Comparison of ENCODE assay signal across 14 cellular contexts in the genomic region with DNA sequence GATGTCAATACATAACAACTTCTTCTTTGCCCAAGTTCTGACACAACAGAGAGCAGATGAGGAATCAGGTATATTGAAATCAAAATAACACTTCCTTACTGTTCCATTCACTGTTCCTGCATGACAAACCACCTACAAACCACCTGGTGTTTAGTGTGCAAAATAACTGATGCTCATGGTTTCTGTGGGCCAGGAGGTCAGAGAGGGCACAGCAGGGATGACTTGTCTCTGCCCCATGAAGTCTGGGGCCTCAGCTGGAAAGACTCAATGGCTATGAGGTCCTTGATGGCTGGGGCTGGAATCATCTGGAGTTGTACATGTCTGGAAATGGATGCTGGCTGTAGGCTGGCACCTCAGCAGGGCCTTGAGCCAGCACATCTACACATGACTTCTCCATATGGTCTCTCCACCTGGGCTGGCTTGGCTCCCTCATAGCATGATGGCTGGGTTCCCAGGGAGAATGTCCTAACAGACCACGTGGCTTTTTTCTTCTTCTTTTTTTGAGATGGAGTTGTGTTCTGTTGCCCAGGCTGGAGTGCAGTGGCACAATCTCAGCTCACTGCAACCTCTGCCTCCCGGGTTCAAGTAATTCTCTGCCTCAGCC. TPM values are rescaled to one million over a fixed set of nuclear protein-coding genes. Genes with fewer than 3 reads are reported as not detected.
DNase-seq lines count a peak whose midpoint lies in the region; ATAC-seq and TF ChIP-seq lines count a peak whose summit lies in the region.
"Had no signal": no experiment of that assay in that cellular context is flagged by ENCODE, and none has a peak within 500 bp of the region (broad histone marks: within the 10 kb centered on the region; RNA-seq: fewer than 3 reads in every experiment).

No MANE protein-coding gene starts in this region.

- H3K27me3 Mint-ChIP-seq in natural killer cell treated with Interleukin-12 subunit alpha and Interleukin-12 subunit beta and Interleukin-15 and Interleukin-18, amount 100 ng/mL, for 72 hours = peaks cover 0 to 2% of the 10 kb centered on the region in 2 donors
- H3K27me3 Mint-ChIP-seq in natural killer cell (ENCODE audit: low read depth in 2 of 2) = no peaks in the 10 kb centered on the region
- H3K27me3 Mint-ChIP-seq: activated B cell treated with CpG ODN at 0.5 μM for 24 hours had no signal

- ATAC-seq in natural killer cell treated with Interleukin-12 subunit alpha and Interleukin-12 subunit beta and Interleukin-15 and Interleukin-18, amount 100 ng/mL, for 72 hours = peak in 1 of 2 donors; percentile 18
- no peak for ATAC-seq in natural killer cell
- ATAC-seq in HG03095 (IDR thresholded peaks at IDR 0.05; ENCODE audit: unreplicated experiment) = no peak
- no peak for ATAC-seq in HG02571 (IDR thresholded peaks at IDR 0.05; ENCODE audit: unreplicated experiment)
- ATAC-seq: GM23338, left colon had no signal

- H3K4me3 ChIP-seq in choroid plexus epithelial cell (ENCODE audit: low read depth, low read length) = no peak overlapping the region
- H3K4me3 ChIP-seq: GM23338 had no signal

- peaks cover 0 to 4% of the 10 kb centered on the region in 2 donors for H3K4me1 Mint-ChIP-seq in natural killer cell treated with Interleukin-12 subunit alpha and Interleukin-12 subunit beta and Interleukin-15 and Interleukin-18, amount 100 ng/mL, for 72 hours (ENCODE audit: low read depth in 2 of 2)
- H3K4me1 Mint-ChIP-seq in natural killer cell = no peaks in the 10 kb centered on the region
- H3K4me1 Mint-ChIP-seq: GM23338 had no signal

- peak; percentile 28 for DNase-seq in natural killer cell treated with Interleukin-12 subunit alpha and Interleukin-12 subunit beta and Interleukin-15 and Interleukin-18, amount 100 ng/mL, for 72 hours (ENCODE audit: low spot score)
- DNase-seq in natural killer cell (no peak), NCI-H446 (lab: John Stamatoyannopoulos, UW) (peak; percentile 83 to 92), choroid plexus epithelial cell (ENCODE audit: low read depth) (peak; percentile 42), NCI-H1417 (lab: John Stamatoyannopoulos, UW) (no peak)
- no peak for DNase-seq in activated effector memory CD4-positive, alpha-beta T cell treated with Interleukin-2 at 50 U/mL for 16 hours
- DNase-seq: activated B cell treated with CpG ODN at 0.5 μM for 24 hours, head of caudate nucleus, left colon, NCI-H187 treated with DMSO at 0.1 percent for 48 hours, SK-N-SH had no signal

- H3K9me3 Mint-ChIP-seq in natural killer cell treated with Interleukin-12 subunit alpha and Interleukin-12 subunit beta and Interleukin-15 and Interleukin-18, amount 100 ng/mL, for 72 hours = no peaks in the 10 kb centered on the region
- H3K9me3 Mint-ChIP-seq in natural killer cell = no peaks in the 10 kb centered on the region

- TF ChIP-seq CTCF in natural killer cell (IDR thresholded peaks at IDR 0.05) (no peak), choroid plexus epithelial cell (conservative IDR thresholded peaks at IDR 0.05; ENCODE audit: low read depth, low read length) (no peak)

- H3K36me3 Mint-ChIP-seq in natural killer cell treated with Interleukin-12 subunit alpha and Interleukin-12 subunit beta and Interleukin-15 and Interleukin-18, amount 100 ng/mL, for 72 hours = no peaks in the 10 kb centered on the region
- H3K36me3 Mint-ChIP-seq in natural killer cell = no peaks in the 10 kb centered on the region

- H3K27ac Mint-ChIP-seq in natural killer cell treated with Interleukin-12 subunit alpha and Interleukin-12 subunit beta and Interleukin-15 and Interleukin-18, amount 100 ng/mL, for 72 hours = no peak overlapping the region
- no peak overlapping the region for H3K27ac Mint-ChIP-seq in natural killer cell
- H3K27ac Mint-ChIP-seq: activated B cell treated with CpG ODN at 0.5 μM for 24 hours, GM23338 had no signal

- intact Hi-C loops in natural killer cell (cut with micrococcal nuclease) = no loop called here

- H3K4me3 Mint-ChIP-seq in natural killer cell treated with Interleukin-12 subunit alpha and Interleukin-12 subunit beta and Interleukin-15 and Interleukin-18, amount 100 ng/mL, for 72 hours = no peak overlapping the region
- H3K4me3 Mint-ChIP-seq in natural killer cell = no peak overlapping the region
- H3K4me3 Mint-ChIP-seq: activated B cell treated with CpG ODN at 0.5 μM for 24 hours, GM23338 had no signal

RNA-seq across cellular contexts. Expression of gene COX4I2, which starts 7.4 kb away (rescaled TPM):
- not detected for total RNA-seq in natural killer cell treated with Interleukin-12 subunit alpha and Interleukin-12 subunit beta and Interleukin-15 and Interleukin-18, amount 100 ng/mL, for 72 hours
- not detected for total RNA-seq in natural killer cell
- total RNA-seq: activated B cell treated with CpG ODN at 0.5 μM for 24 hours, GM23338 had no signal

RNA-seq across cellular contexts. Expression of gene ID1, which starts 25.2 kb away (rescaled TPM):
- total RNA-seq in natural killer cell treated with Interleukin-12 subunit alpha and Interleukin-12 subunit beta and Interleukin-15 and Interleukin-18, amount 100 ng/mL, for 72 hours = 1 to 10 TPM in 1 of 2 donors, under 1 TPM in 1; 0.52 to 1.4 TPM
- 10 to 100 TPM in 1 of 3 donors, 1 to 10 TPM in 2; 5.6 to 10.1 (median 6.4) TPM for total RNA-seq in natural killer cell

Comparison
In these comparisons a context has a peak if more than half of its experiments do, and no peak if none do; other contexts are left out.
1. DNase-seq: peak in natural killer cell treated with Interleukin-12 subunit alpha and Interleukin-12 subunit beta and Interleukin-15 and Interleukin-18, amount 100 ng/mL, for 72 hours (single experiment), NCI-H446 (2 of 2) and choroid plexus epithelial cell (single experiment); none in natural killer cell (single experiment), activated effector memory CD4-positive, alpha-beta T cell treated with Interleukin-2 at 50 U/mL for 16 hours (single experiment) and NCI-H1417 (0 of 3).